20 cellular contexts compared by ENCODE assay signal in genomic region chr6:47376930-47377329, GRCh38.
DNase-seq lines count a peak whose midpoint lies in the region; ATAC-seq, FAIRE-seq and TF ChIP-seq lines count a peak whose summit lies in the region.
"Had no signal": no experiment of that assay in that cellular context is flagged by ENCODE, and none has a peak within 500 bp of the region (broad histone marks: within the 10 kb centered on the region; RNA-seq: fewer than 3 reads in every experiment).

No MANE protein-coding gene starts in this region.

- no peak for FAIRE-seq in frontal cortex (lab: Jason Lieb, UNC)
- FAIRE-seq: A549, GM12891 had no signal

- DNase-seq in activated CD4-positive, alpha-beta T cell treated with anti-CD3 and anti-CD28 coated beads for 36 hours: peak; percentile 42
- DNase-seq in activated CD4-positive, alpha-beta T cell treated with anti-CD3 and anti-CD28 coated beads, Interleukin-2, amount 50 U/mL, for 48 hours: no peak
- DNase-seq in NCI-H524 treated with DMSO at 0.1 percent for 48 hours (lab: John Stamatoyannopoulos, UW) (peak; percentile 33), retina (peak; percentile 11), frontal cortex (ENCODE audit: low spot score in 2 of 2) (no peak), Caco-2 (no peak)
- DNase-seq: CD4-positive, alpha-beta memory T cell; central memory CD4-positive, alpha-beta T cell; EL; foreskin keratinocyte; Karpas-422; lower lobe of right lung; natural killer cell; NCI-H1417; NCI-H510A had no signal

- H3K36me3 Mint-ChIP-seq in activated CD4-positive, alpha-beta T cell treated with anti-CD3 and anti-CD28 coated beads for 36 hours (ENCODE audit: low read depth): no peaks in the 10 kb centered on the region
- no peaks in the 10 kb centered on the region for H3K36me3 Mint-ChIP-seq in Caco-2 (ENCODE audit: insufficient read depth, unreplicated experiment)
- H3K36me3 Mint-ChIP-seq: CD4-positive, alpha-beta memory T cell; natural killer cell had no signal

- peaks cover 11% of the 10 kb centered on the region for H3K4me1 ChIP-seq in Caco-2
- H3K4me1 ChIP-seq: foreskin keratinocyte, lower lobe of right lung had no signal

- TF ChIP-seq CTCF in Caco-2 (IDR thresholded peaks at IDR 0.05; ENCODE audit: insufficient read depth in 1 of 2, low read depth in 1 of 2, low read length in 1 of 2, severe bottlenecking in 1 of 2, unreplicated experiment in 1 of 2): no peak

- POLR2A ChIA-PET in activated CD4-positive, alpha-beta T cell treated with anti-CD3 and anti-CD28 coated beads for 36 hours (lab: Charles Lee): no interaction called here
- POLR2A ChIA-PET in Caco-2 (lab: Charles Lee): no interaction called here

- no peak overlapping the region for H3K4me3 Mint-ChIP-seq in activated CD4-positive, alpha-beta T cell treated with anti-CD3 and anti-CD28 coated beads for 36 hours
- H3K4me3 Mint-ChIP-seq in Caco-2 (ENCODE audit: unreplicated experiment): no peak overlapping the region
- H3K4me3 Mint-ChIP-seq: CD4-positive, alpha-beta memory T cell; natural killer cell had no signal

- intact Hi-C loops in activated CD4-positive, alpha-beta T cell treated with anti-CD3 and anti-CD28 coated beads for 36 hours (cut with DNase I, micrococcal nuclease): no loop called here
- intact Hi-C loops in Caco-2 (cut with micrococcal nuclease; ENCODE audit: unreplicated experiment): no loop called here

- no peaks in the 10 kb centered on the region for H3K27me3 ChIP-seq in Caco-2 (replicated peaks; ENCODE audit: control insufficient read depth, insufficient read depth, low read length)
- H3K27me3 ChIP-seq: foreskin keratinocyte had no signal

- H3K9me3 ChIP-seq in Caco-2: no peaks in the 10 kb centered on the region
- H3K9me3 ChIP-seq: A549, lower lobe of right lung had no signal

- no peak overlapping the region for H3K4me3 ChIP-seq in Caco-2 (ENCODE audit: low read depth, low read length)
- H3K4me3 ChIP-seq: A549, lower lobe of right lung had no signal

- H3K36me3 ChIP-seq in Caco-2 (ENCODE audit: control insufficient read depth, insufficient read depth, low read length): no peaks in the 10 kb centered on the region
- H3K36me3 ChIP-seq: lower lobe of right lung had no signal

- peak; percentile 68 for ATAC-seq in activated CD4-positive, alpha-beta T cell treated with anti-CD3 and anti-CD28 coated beads for 36 hours
- ATAC-seq in GM21825 (IDR thresholded peaks at IDR 0.05; ENCODE audit: unreplicated experiment) (peak; percentile 75), GM19351 (IDR thresholded peaks at IDR 0.05; ENCODE audit: unreplicated experiment) (no peak)
- ATAC-seq: A549, foreskin keratinocyte, lower lobe of right lung, natural killer cell, SK-N-SH treated with all-trans-retinoic acid at 6 μM for 48 hours had no signal

- peak overlapping the region; percentile 24 for H3K27ac Mint-ChIP-seq in activated CD4-positive, alpha-beta T cell treated with anti-CD3 and anti-CD28 coated beads for 36 hours
- H3K27ac Mint-ChIP-seq in Caco-2 (ENCODE audit: unreplicated experiment): no peak overlapping the region
- H3K27ac Mint-ChIP-seq: CD4-positive, alpha-beta memory T cell; natural killer cell had no signal

- BruUV-seq in Caco-2 (replicated peaks; lab: Mats Ljungman, UMichigan): no TSS peak

- peaks cover 2% of the 10 kb centered on the region for H3K4me1 Mint-ChIP-seq in activated CD4-positive, alpha-beta T cell treated with anti-CD3 and anti-CD28 coated beads for 36 hours
- peaks cover 13% of the 10 kb centered on the region for H3K4me1 Mint-ChIP-seq in Caco-2 (ENCODE audit: low read depth, unreplicated experiment)
- H3K4me1 Mint-ChIP-seq: CD4-positive, alpha-beta memory T cell; natural killer cell had no signal

- CTCF ChIA-PET in activated CD4-positive, alpha-beta T cell treated with anti-CD3 and anti-CD28 coated beads for 36 hours (lab: Charles Lee): interaction anchor here (1.0 kb wide), 1 partner anchor 9 kb away, joined by 3 read pairs; no protein-coding TSS in a partner anchor
- CTCF ChIA-PET in Caco-2 (lab: Charles Lee): no interaction called here

- H3K9me3 Mint-ChIP-seq in activated CD4-positive, alpha-beta T cell treated with anti-CD3 and anti-CD28 coated beads for 36 hours (ENCODE audit: low read depth): no peaks in the 10 kb centered on the region
- peaks cover 10% of the 10 kb centered on the region for H3K9me3 Mint-ChIP-seq in Caco-2 (ENCODE audit: unreplicated experiment)
- H3K9me3 Mint-ChIP-seq: CD4-positive, alpha-beta memory T cell had no signal

- peaks cover 9% of the 10 kb centered on the region for H3K27me3 Mint-ChIP-seq in activated CD4-positive, alpha-beta T cell treated with anti-CD3 and anti-CD28 coated beads for 36 hours
- H3K27me3 Mint-ChIP-seq in Caco-2 (ENCODE audit: insufficient read depth, unreplicated experiment): no peaks in the 10 kb centered on the region

Comparison
In these comparisons a context has a peak if more than half of its experiments do, and no peak if none do; other contexts are left out.
1. DNase-seq: peak in activated CD4-positive, alpha-beta T cell treated with anti-CD3 and anti-CD28 coated beads for 36 hours (single experiment), NCI-H524 treated with DMSO at 0.1 percent for 48 hours (single experiment) and retina (single experiment); none in activated CD4-positive, alpha-beta T cell treated with anti-CD3 and anti-CD28 coated beads, Interleukin-2, amount 50 U/mL, for 48 hours (0 of 2), frontal cortex (0 of 2) and Caco-2 (0 of 2).